ENCODE assay signal across 4 cellular contexts in genomic region chr6:166345672-166346071, GRCh38. TPM values are rescaled to one million over a fixed set of nuclear protein-coding genes. Genes with fewer than 3 reads are reported as not detected.
"Had no signal": no experiment of that assay in that cellular context is flagged by ENCODE, and none has a peak within 500 bp of the region (broad histone marks: within the 10 kb centered on the region; RNA-seq: fewer than 3 reads in every experiment).

No MANE protein-coding gene starts in this region.

RNA-seq across cellular contexts. Expression of gene PRR18, which starts 37.5 kb away (rescaled TPM):
- total RNA-seq: LHCN-M2, PC-3, Peyer's patch, Right ventricle myocardium superior had no signal
